ENCODE assay signal across 8 cellular contexts in genomic region chr20:3408251-3408637, GRCh38. TPM values are rescaled to one million over a fixed set of nuclear protein-coding genes. Genes with fewer than 3 reads are reported as not detected.
DNase-seq lines count a peak whose midpoint lies in the region; ATAC-seq and TF ChIP-seq lines count a peak whose summit lies in the region.

No MANE protein-coding gene starts in this region.

- TF ChIP-seq CTCF in brain (conservative IDR thresholded peaks at IDR 0.05), result no peak
- no peak for TF ChIP-seq CTCF in upper lobe of right lung (IDR thresholded peaks at IDR 0.05)
- no peak for TF ChIP-seq CTCF in GM13977 (IDR thresholded peaks at IDR 0.05; ENCODE audit: extremely low read depth, insufficient read depth, missing control alignments)

- no peaks in the 10 kb centered on the region for H3K27me3 ChIP-seq in mesenchymal stem cell (ENCODE audit: control insufficient read depth in 1 of 2, insufficient read depth in 1 of 2, low read length in 2 of 2)
- no peaks in the 10 kb centered on the region for H3K27me3 ChIP-seq in upper lobe of right lung

- H3K9ac ChIP-seq in mesenchymal stem cell (ENCODE audit: low read length), result peak overlapping the region; percentile 93

- no peak overlapping the region for H2AK5ac ChIP-seq in mesenchymal stem cell (ENCODE audit: low read length, severe bottlenecking)

- intact Hi-C loops in upper lobe of right lung (cut with DNase I), result no loop called here

- peak overlapping the region in 1 of 2 experiments; percentile 89 for H3K23ac ChIP-seq in mesenchymal stem cell (ENCODE audit: low read length in 2 of 2)

- peaks cover 1% of the 10 kb centered on the region for H3K4me1 ChIP-seq in mesenchymal stem cell (ENCODE audit: control insufficient read depth, insufficient read depth, low read depth, low read length)
- peaks cover 15% of the 10 kb centered on the region for H3K4me1 ChIP-seq in upper lobe of right lung

- CTCF ChIA-PET in activated naive CD4-positive, alpha-beta T cell treated with anti-CD3 and anti-CD28 coated beads, Interleukin-2, amount 10 ng/mL, durations not matched to agents 7 days and 5 days (lab: Charles Lee), result interaction anchor here (1.1 to 1.3 kb wide), 2 partner anchors 12 to 62 kb away, joined by 4 read pairs; no protein-coding TSS in a partner anchor

- H3K4me3 ChIP-seq in mesenchymal stem cell (ENCODE audit: insufficient read depth in 1 of 2, low read depth in 1 of 2, low read length in 2 of 2) (peak overlapping the region; percentile 90 to 97), upper lobe of right lung (peak overlapping the region; percentile 77)

- no peak for DNase-seq in activated naive CD4-positive, alpha-beta T cell treated with anti-CD3 and anti-CD28 coated beads, Interleukin-2, amount 10 ng/mL, durations not matched to agents 7 days and 5 days
- no peak for DNase-seq in activated naive CD4-positive, alpha-beta T cell (lab: John Stamatoyannopoulos, UW)
- no peak for DNase-seq in mesenchymal stem cell
- DNase-seq in upper lobe of right lung, result no peak
- DNase-seq in GM13977 (ENCODE audit: low spot score), result no peak
- no peak for DNase-seq in Ammon's horn (ENCODE audit: low spot score)

- H3K4me2 ChIP-seq in mesenchymal stem cell (ENCODE audit: low read length, poor library complexity, severe bottlenecking), result peak overlapping the region; percentile 93

- H3K9me3 ChIP-seq in mesenchymal stem cell (ENCODE audit: control insufficient read depth, low read length) (no peaks in the 10 kb centered on the region), upper lobe of right lung (no peaks in the 10 kb centered on the region)

- H3K4me3 Mint-ChIP-seq in activated naive CD4-positive, alpha-beta T cell treated with anti-CD3 and anti-CD28 coated beads, Interleukin-2, amount 10 ng/mL, durations not matched to agents 7 days and 5 days, result peak overlapping the region; percentile 87
- H3K4me3 Mint-ChIP-seq in brain, result peak overlapping the region; percentile 93 to 99 (median 96)

- H3K14ac ChIP-seq in mesenchymal stem cell (ENCODE audit: low read length in 2 of 2), result peak overlapping the region in 1 of 2 experiments; percentile 99

- H2BK5ac ChIP-seq in mesenchymal stem cell (ENCODE audit: low read depth, low read length, poor library complexity, severe bottlenecking), result peak overlapping the region; percentile 80

- no peaks in the 10 kb centered on the region for H3K79me1 ChIP-seq in mesenchymal stem cell (replicated peaks; ENCODE audit: low read length, poor library complexity, severe bottlenecking)

- 7% methylated on average over 3 of the region's 7 CpGs for WGBS in mesenchymal stem cell

- peak overlapping the region; percentile 83 for H3K27ac ChIP-seq in mesenchymal stem cell (ENCODE audit: low read length, poor library complexity, severe bottlenecking)
- peak overlapping the region; percentile 92 for H3K27ac ChIP-seq in upper lobe of right lung

- no peak overlapping the region for H2BK120ac ChIP-seq in mesenchymal stem cell (ENCODE audit: low read depth, low read length)

- peak overlapping the region in 1 of 2 experiments; percentile 87 for H3K4ac ChIP-seq in mesenchymal stem cell (ENCODE audit: low read depth in 1 of 2, low read length in 2 of 2)

- H3K36me3 ChIP-seq in mesenchymal stem cell (ENCODE audit: control insufficient read depth in 1 of 2, insufficient read depth in 2 of 2, low read depth in 1 of 2, low read length in 2 of 2), result no peaks in the 10 kb centered on the region
- no peaks in the 10 kb centered on the region for H3K36me3 ChIP-seq in upper lobe of right lung

- H4K8ac ChIP-seq in mesenchymal stem cell (ENCODE audit: low read length), result no peak overlapping the region

- H3K36me3 Mint-ChIP-seq in activated naive CD4-positive, alpha-beta T cell treated with anti-CD3 and anti-CD28 coated beads, Interleukin-2, amount 10 ng/mL, durations not matched to agents 7 days and 5 days, result no peaks in the 10 kb centered on the region
- H3K36me3 Mint-ChIP-seq in brain, result peaks cover 5% of the 10 kb centered on the region

- no peak overlapping the region for H4K91ac ChIP-seq in mesenchymal stem cell (ENCODE audit: low read length)

- ATAC-seq in upper lobe of right lung (no peak), HG03097 (IDR thresholded peaks at IDR 0.05; ENCODE audit: low FRiP score, unreplicated experiment) (no peak)

- in situ Hi-C loops in GM13977 (cut with MboI; ENCODE audit: low pct_unique_long_range_greater_than_20kb, low sequenced_read_pairs, unreplicated experiment), result no loop called here

- no peaks in the 10 kb centered on the region for H3K9me3 Mint-ChIP-seq in activated naive CD4-positive, alpha-beta T cell treated with anti-CD3 and anti-CD28 coated beads, Interleukin-2, amount 10 ng/mL, durations not matched to agents 7 days and 5 days
- peaks cover 0 to 3% (median 2%) of the 10 kb centered on the region in 5 experiments for H3K9me3 Mint-ChIP-seq in brain

- peak overlapping the region; percentile 83 for H3K27ac Mint-ChIP-seq in activated naive CD4-positive, alpha-beta T cell treated with anti-CD3 and anti-CD28 coated beads, Interleukin-2, amount 10 ng/mL, durations not matched to agents 7 days and 5 days
- H3K27ac Mint-ChIP-seq in brain, result peak overlapping the region; percentile 93 to 98 (median 96)

- H2BK15ac ChIP-seq in mesenchymal stem cell (ENCODE audit: low read depth, poor library complexity, severe bottlenecking), result no peak overlapping the region

- H2BK12ac ChIP-seq in mesenchymal stem cell (ENCODE audit: low read length in 2 of 2), result peak overlapping the region in 1 of 2 experiments; percentile 78

- peak overlapping the region; percentile 86 for H2AFZ ChIP-seq in mesenchymal stem cell (ENCODE audit: low read depth, low read length)

- peaks cover 27% of the 10 kb centered on the region for H3K4me1 Mint-ChIP-seq in activated naive CD4-positive, alpha-beta T cell treated with anti-CD3 and anti-CD28 coated beads, Interleukin-2, amount 10 ng/mL, durations not matched to agents 7 days and 5 days
- H3K4me1 Mint-ChIP-seq in brain, result peaks cover 39% of the 10 kb centered on the region

- H3K27me3 Mint-ChIP-seq in activated naive CD4-positive, alpha-beta T cell treated with anti-CD3 and anti-CD28 coated beads, Interleukin-2, amount 10 ng/mL, durations not matched to agents 7 days and 5 days, result peaks cover 39% of the 10 kb centered on the region
- H3K27me3 Mint-ChIP-seq in brain, result peaks cover 18% of the 10 kb centered on the region

- peak overlapping the region; percentile 23 to 94 for H3K18ac ChIP-seq in mesenchymal stem cell (ENCODE audit: low read depth in 1 of 2, low read length in 2 of 2)

RNA-seq across cellular contexts. Expression of gene DNAAF9, which starts 0.8 kb away (rescaled TPM):
- 10.5 TPM for polyA plus RNA-seq in brain (ENCODE audit: insufficient read depth, low read depth, low replicate concordance)
- polyA plus RNA-seq in mesenchymal stem cell (2013, experiment 1 of 2), result 10.1 TPM
- polyA plus RNA-seq in mesenchymal stem cell (2013, experiment 2 of 2), result 9.8 TPM
- 24.8 TPM for total RNA-seq in upper lobe of right lung
